Comparison of ENCODE assay signal across 9 cellular contexts in the genomic region with DNA sequence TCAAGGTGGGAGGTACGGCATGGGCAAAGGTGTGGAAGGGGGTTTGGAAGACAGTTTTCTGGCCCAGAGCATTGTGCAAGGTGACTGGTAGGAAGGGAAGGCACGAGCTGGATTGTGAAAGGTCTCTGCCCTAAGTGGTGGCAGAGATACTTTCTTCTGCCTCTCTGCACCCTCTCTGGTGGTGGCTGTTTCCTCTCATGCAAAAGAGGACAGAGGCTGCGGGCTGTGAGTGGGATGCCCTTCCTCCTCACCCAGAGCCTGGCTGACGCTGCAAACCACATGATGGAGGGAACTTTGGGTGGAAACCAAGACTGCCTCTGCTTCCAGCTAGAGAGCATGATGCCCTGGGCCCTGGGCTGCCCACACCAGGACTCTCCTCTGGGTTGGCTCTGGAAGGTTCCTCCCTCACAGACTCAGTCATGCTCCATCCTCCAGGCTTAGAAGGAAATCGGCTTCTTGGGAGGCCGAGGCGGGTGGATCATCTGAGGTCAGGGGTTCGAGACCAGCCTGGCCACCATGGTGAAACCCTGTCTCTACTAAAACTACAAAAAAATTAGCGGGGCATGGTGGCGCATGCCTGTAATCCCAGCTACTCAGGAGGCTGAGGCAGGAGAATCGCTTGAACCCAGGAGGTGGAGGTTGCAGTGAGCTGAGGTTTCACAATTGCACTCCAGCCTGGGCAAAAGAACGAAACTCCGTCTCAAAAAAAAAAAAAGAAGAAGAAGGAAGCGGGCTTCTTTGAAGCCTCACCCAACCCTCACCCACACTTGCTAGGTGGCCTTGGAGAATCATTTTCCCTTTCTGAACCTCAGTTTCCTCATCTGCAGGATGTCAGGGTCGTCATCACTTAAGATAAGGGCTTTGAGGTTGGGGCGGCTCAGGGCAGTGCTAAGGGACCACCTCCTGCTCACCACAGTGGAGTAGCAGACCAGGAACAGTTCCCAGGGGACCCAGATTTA.
A peak's percentile ranks its signal among the peaks of the same experiment; 100 is the strongest.
DNase-seq lines count a peak whose midpoint lies in the region; FAIRE-seq lines count a peak whose summit lies in the region.
"Had no signal": no experiment of that assay in that cellular context is flagged by ENCODE, and none has a peak within 500 bp of the region (broad histone marks: within the 10 kb centered on the region; RNA-seq: fewer than 3 reads in every experiment).

No MANE protein-coding gene starts in this region.

- no peak overlapping the region for H3K4me3 ChIP-seq in muscle layer of duodenum (ENCODE audit: low read depth in 1 of 2, low read length in 2 of 2)

- DNase-seq in NCI-H82 (lab: John Stamatoyannopoulos, UW) (peak; percentile 16), NCI-H82 treated with DMSO at 0.1 percent for 48 hours (lab: John Stamatoyannopoulos, UW; ENCODE audit: unreplicated experiment) (no peak), Kasumi-1 (lab: John Stamatoyannopoulos, UW) (peak; percentile 86 to 90), urothelium cell line (ENCODE audit: low spot score) (no peak), kidney tubule cell (ENCODE audit: low spot score) (no peak), DMS53 treated with DMSO at 0.1 percent for 48 hours (lab: John Stamatoyannopoulos, UW; ENCODE audit: unreplicated experiment) (no peak)
- peak; percentile 83 to 86 for DNase-seq in activated T-cell treated with anti-CD3 and anti-CD28 coated beads, Interleukin-2, amount 50 U/mL, for 48 hours

- H3K4me1 ChIP-seq in muscle layer of duodenum (ENCODE audit: control insufficient read depth in 1 of 2, insufficient read depth in 2 of 2, low read length in 2 of 2) = no peaks in the 10 kb centered on the region

- no peaks in the 10 kb centered on the region for H3K9me3 ChIP-seq in muscle layer of duodenum (ENCODE audit: control insufficient read depth in 1 of 2, low read length in 2 of 2)

- H3K27me3 ChIP-seq in muscle layer of duodenum (ENCODE audit: low read depth, low read length) = no peaks in the 10 kb centered on the region

- FAIRE-seq in urothelium cell line (lab: Jason Lieb, UNC) = peak; percentile 73

- H3K27ac ChIP-seq in muscle layer of duodenum (ENCODE audit: low read length) = peak overlapping the region; percentile 10
- H3K27ac ChIP-seq: 22Rv1 had no signal

- no peaks in the 10 kb centered on the region for H3K36me3 ChIP-seq in muscle layer of duodenum (ENCODE audit: control insufficient read depth in 1 of 2, insufficient read depth in 2 of 2, low read length in 2 of 2)

Comparison
In these comparisons a context has a peak if more than half of its experiments do, and no peak if none do; other contexts are left out.
1. DNase-seq: peak in NCI-H82 (single experiment), Kasumi-1 (2 of 2) and activated T-cell treated with anti-CD3 and anti-CD28 coated beads, Interleukin-2, amount 50 U/mL, for 48 hours (2 of 2); none in NCI-H82 treated with DMSO at 0.1 percent for 48 hours (single experiment), urothelium cell line (single experiment), kidney tubule cell (single experiment) and DMS53 treated with DMSO at 0.1 percent for 48 hours (single experiment).